3 cellular contexts compared by ENCODE assay signal in the genomic region with DNA sequence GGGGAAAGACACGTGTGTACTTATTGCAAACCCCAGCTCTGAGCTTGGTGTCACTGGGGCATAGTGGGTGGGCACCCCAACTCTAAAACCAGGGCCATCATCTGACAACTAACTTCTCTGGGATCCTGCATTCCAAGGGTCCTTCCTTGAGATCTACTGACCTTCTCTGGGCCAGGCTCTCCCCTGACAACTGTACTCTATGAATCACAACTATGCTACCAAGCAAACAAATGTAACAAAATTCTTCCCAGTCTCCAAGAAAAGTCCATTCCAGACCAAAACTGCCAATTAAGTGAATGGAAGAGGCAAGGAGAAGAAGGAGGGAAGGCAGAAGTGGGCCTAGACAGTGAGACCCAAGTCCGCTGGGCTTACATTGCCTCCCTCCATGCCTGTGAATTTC.
TF ChIP-seq lines count a peak whose summit lies in the region.

No MANE protein-coding gene starts in this region.

TF ChIP-seq in IMR-90, 13 proteins besides CTCF, POLR2A, EP300 and RAD21:
- TF ChIP-seq, protein P1, sequence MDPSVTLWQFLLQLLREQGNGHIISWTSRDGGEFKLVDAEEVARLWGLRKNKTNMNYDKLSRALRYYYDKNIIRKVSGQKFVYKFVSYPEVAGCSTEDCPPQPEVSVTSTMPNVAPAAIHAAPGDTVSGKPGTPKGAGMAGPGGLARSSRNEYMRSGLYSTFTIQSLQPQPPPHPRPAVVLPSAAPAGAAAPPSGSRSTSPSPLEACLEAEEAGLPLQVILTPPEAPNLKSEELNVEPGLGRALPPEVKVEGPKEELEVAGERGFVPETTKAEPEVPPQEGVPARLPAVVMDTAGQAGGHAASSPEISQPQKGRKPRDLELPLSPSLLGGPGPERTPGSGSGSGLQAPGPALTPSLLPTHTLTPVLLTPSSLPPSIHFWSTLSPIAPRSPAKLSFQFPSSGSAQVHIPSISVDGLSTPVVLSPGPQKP (IDR thresholded peaks at IDR 0.05; ENCODE audit: borderline replicate concordance, low read depth, low read length) = no peak
- TF ChIP-seq CEBPB (IDR thresholded peaks at IDR 0.05; ENCODE audit: low read depth, low read length) (no peak), RFX5 (IDR thresholded peaks at IDR 0.05; ENCODE audit: low read depth, low read length) (no peak), CHD1 (IDR thresholded peaks at IDR 0.05; ENCODE audit: low read depth, low read length) (no peak)
TF ChIP-seq in IMR-90: peak in this region for 0.

TF ChIP-seq in endothelial cell of umbilical vein, 7 proteins besides CTCF, POLR2A, EP300 and RAD21:
- TF ChIP-seq EZH2 (IDR thresholded peaks at IDR 0.05; ENCODE audit: borderline replicate concordance, low read depth, low read length, severe bottlenecking) (no peak), MYC (IDR thresholded peaks at IDR 0.05; ENCODE audit: low read depth, low read length) (no peak), GATA2 (IDR thresholded peaks at IDR 0.05; ENCODE audit: insufficient read depth, insufficient read length, low read depth, low read length) (no peak), POLR2AphosphoS5 (IDR thresholded peaks at IDR 0.05; ENCODE audit: insufficient read depth, low read depth, low read length) (no peak), FOS (IDR thresholded peaks at IDR 0.05; ENCODE audit: borderline replicate concordance, insufficient read depth, low read length) (no peak)
- TF ChIP-seq, protein P2, sequence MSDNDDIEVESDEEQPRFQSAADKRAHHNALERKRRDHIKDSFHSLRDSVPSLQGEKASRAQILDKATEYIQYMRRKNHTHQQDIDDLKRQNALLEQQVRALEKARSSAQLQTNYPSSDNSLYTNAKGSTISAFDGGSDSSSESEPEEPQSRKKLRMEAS (IDR thresholded peaks at IDR 0.05; ENCODE audit: insufficient read depth, insufficient read length) = no peak

TF ChIP-seq in WTC11, 78 proteins besides CTCF, POLR2A, EP300 and RAD21:
- TF ChIP-seq, protein P3, sequence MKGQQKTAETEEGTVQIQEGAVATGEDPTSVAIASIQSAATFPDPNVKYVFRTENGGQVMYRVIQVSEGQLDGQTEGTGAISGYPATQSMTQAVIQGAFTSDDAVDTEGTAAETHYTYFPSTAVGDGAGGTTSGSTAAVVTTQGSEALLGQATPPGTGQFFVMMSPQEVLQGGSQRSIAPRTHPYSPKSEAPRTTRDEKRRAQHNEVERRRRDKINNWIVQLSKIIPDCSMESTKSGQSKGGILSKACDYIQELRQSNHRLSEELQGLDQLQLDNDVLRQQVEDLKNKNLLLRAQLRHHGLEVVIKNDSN (CRISPR knock-in tag; IDR thresholded peaks at IDR 0.05) = no peak
- TF ChIP-seq NR1H2 (CRISPR knock-in tag; IDR thresholded peaks at IDR 0.05) = no peak
- no peak for TF ChIP-seq NR3C1 (CRISPR knock-in tag; conservative IDR thresholded peaks at IDR 0.05; ENCODE audit: low read depth)
- TF ChIP-seq, protein P4, sequence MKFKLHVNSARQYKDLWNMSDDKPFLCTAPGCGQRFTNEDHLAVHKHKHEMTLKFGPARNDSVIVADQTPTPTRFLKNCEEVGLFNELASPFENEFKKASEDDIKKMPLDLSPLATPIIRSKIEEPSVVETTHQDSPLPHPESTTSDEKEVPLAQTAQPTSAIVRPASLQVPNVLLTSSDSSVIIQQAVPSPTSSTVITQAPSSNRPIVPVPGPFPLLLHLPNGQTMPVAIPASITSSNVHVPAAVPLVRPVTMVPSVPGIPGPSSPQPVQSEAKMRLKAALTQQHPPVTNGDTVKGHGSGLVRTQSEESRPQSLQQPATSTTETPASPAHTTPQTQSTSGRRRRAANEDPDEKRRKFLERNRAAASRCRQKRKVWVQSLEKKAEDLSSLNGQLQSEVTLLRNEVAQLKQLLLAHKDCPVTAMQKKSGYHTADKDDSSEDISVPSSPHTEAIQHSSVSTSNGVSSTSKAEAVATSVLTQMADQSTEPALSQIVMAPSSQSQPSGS (CRISPR knock-in tag; IDR thresholded peaks at IDR 0.05; ENCODE audit: borderline replicate concordance, low read depth) = no peak
- TF ChIP-seq, protein P5, sequence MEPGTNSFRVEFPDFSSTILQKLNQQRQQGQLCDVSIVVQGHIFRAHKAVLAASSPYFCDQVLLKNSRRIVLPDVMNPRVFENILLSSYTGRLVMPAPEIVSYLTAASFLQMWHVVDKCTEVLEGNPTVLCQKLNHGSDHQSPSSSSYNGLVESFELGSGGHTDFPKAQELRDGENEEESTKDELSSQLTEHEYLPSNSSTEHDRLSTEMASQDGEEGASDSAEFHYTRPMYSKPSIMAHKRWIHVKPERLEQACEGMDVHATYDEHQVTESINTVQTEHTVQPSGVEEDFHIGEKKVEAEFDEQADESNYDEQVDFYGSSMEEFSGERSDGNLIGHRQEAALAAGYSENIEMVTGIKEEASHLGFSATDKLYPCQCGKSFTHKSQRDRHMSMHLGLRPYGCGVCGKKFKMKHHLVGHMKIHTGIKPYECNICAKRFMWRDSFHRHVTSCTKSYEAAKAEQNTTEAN (CRISPR knock-in tag; IDR thresholded peaks at IDR 0.05) = no peak
- TF ChIP-seq, protein P6, sequence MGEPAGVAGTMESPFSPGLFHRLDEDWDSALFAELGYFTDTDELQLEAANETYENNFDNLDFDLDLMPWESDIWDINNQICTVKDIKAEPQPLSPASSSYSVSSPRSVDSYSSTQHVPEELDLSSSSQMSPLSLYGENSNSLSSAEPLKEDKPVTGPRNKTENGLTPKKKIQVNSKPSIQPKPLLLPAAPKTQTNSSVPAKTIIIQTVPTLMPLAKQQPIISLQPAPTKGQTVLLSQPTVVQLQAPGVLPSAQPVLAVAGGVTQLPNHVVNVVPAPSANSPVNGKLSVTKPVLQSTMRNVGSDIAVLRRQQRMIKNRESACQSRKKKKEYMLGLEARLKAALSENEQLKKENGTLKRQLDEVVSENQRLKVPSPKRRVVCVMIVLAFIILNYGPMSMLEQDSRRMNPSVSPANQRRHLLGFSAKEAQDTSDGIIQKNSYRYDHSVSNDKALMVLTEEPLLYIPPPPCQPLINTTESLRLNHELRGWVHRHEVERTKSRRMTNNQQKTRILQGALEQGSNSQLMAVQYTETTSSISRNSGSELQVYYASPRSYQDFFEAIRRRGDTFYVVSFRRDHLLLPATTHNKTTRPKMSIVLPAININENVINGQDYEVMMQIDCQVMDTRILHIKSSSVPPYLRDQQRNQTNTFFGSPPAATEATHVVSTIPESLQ (CRISPR knock-in tag; IDR thresholded peaks at IDR 0.05) = no peak
- TF ChIP-seq, protein P7, sequence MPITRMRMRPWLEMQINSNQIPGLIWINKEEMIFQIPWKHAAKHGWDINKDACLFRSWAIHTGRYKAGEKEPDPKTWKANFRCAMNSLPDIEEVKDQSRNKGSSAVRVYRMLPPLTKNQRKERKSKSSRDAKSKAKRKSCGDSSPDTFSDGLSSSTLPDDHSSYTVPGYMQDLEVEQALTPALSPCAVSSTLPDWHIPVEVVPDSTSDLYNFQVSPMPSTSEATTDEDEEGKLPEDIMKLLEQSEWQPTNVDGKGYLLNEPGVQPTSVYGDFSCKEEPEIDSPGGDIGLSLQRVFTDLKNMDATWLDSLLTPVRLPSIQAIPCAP (CRISPR knock-in tag; IDR thresholded peaks at IDR 0.05) = no peak
- TF ChIP-seq, protein P8, sequence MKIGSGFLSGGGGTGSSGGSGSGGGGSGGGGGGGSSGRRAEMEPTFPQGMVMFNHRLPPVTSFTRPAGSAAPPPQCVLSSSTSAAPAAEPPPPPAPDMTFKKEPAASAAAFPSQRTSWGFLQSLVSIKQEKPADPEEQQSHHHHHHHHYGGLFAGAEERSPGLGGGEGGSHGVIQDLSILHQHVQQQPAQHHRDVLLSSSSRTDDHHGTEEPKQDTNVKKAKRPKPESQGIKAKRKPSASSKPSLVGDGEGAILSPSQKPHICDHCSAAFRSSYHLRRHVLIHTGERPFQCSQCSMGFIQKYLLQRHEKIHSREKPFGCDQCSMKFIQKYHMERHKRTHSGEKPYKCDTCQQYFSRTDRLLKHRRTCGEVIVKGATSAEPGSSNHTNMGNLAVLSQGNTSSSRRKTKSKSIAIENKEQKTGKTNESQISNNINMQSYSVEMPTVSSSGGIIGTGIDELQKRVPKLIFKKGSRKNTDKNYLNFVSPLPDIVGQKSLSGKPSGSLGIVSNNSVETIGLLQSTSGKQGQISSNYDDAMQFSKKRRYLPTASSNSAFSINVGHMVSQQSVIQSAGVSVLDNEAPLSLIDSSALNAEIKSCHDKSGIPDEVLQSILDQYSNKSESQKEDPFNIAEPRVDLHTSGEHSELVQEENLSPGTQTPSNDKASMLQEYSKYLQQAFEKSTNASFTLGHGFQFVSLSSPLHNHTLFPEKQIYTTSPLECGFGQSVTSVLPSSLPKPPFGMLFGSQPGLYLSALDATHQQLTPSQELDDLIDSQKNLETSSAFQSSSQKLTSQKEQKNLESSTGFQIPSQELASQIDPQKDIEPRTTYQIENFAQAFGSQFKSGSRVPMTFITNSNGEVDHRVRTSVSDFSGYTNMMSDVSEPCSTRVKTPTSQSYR (CRISPR knock-in tag; IDR thresholded peaks at IDR 0.05) = no peak
- TF ChIP-seq NFATC4 (CRISPR knock-in tag; IDR thresholded peaks at IDR 0.05) = no peak
- TF ChIP-seq ZNF396 (CRISPR knock-in tag; IDR thresholded peaks at IDR 0.05; ENCODE audit: borderline replicate concordance) = no peak
- TF ChIP-seq RORB (CRISPR knock-in tag; IDR thresholded peaks at IDR 0.05) = no peak
- TF ChIP-seq GABPB1 (CRISPR knock-in tag; IDR thresholded peaks at IDR 0.05) = no peak
